20 cellular contexts compared by ENCODE assay signal in the genomic region with DNA sequence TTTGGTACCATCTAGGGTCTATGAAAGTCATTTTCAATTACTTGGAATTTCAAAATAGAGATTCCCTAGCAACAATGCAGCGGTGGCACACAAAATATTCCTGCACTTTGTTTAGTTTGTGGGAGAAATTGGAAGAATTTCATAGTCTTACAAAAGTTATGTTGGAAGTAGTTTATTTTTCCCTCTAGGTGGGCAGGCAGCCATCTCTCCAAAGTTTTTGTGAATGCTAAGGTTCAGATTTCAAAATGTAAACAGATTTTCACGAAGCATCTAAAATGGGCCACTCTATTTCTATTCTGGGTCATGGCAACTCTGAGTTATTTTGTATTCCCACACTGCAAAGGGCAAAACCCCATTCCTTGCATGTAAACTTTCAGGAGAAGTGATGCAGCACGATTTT. TPM values are rescaled to one million over a fixed set of nuclear protein-coding genes. Genes with fewer than 3 reads are reported as not detected.
"Had no signal": no experiment of that assay in that cellular context is flagged by ENCODE, and none has a peak within 500 bp of the region (broad histone marks: within the 10 kb centered on the region; RNA-seq: fewer than 3 reads in every experiment).

No MANE protein-coding gene starts in this region.

- H3K9me3 ChIP-seq: esophagus squamous epithelium, gastrocnemius medialis, heart right ventricle, ovary, upper lobe of left lung had no signal

- H3K27ac Mint-ChIP-seq: activated naive CD8-positive, alpha-beta T cell treated with anti-CD3 and anti-CD28 coated beads, Interleukin-2, amount 10 ng/mL, durations not matched to agents 7 days and 5 days; activated T-helper 1 cell treated with anti-CD3 and anti-CD28 coated beads, Interleukin-12 subunit alpha, Interleukin-12 subunit beta, Interleukin-2, Interleukin-4 antibody, amounts not matched to agents 30 ng/mL and 10 ng/mL and 1 ng/mL, durations not matched to agents 14 hours and 24 hours and 36 hours; stimulated activated naive CD8-positive, alpha-beta T cell treated with anti-CD3 and anti-CD28 coated beads, Interleukin-15, Interleukin-2, amounts not matched to agents 100 ng/mL and 50 ng/mL, for 24 hours; T-helper 2 cell treated with Interferon-gamma antibody and Interleukin-4, amounts not matched to agents 5 μg/mL and 100 μg/mL, for 36 hours had no signal

- H3K27me3 Mint-ChIP-seq: activated naive CD8-positive, alpha-beta T cell treated with anti-CD3 and anti-CD28 coated beads, Interleukin-2, amount 10 ng/mL, durations not matched to agents 7 days and 5 days had no signal

- H3K4me1 Mint-ChIP-seq: activated naive CD8-positive, alpha-beta T cell treated with anti-CD3 and anti-CD28 coated beads, Interleukin-2, amount 10 ng/mL, durations not matched to agents 7 days and 5 days; neural crest cell had no signal

- H3K4me3 Mint-ChIP-seq: activated naive CD8-positive, alpha-beta T cell treated with anti-CD3 and anti-CD28 coated beads, Interleukin-2, amount 10 ng/mL, durations not matched to agents 7 days and 5 days; activated T-helper 1 cell treated with anti-CD3 and anti-CD28 coated beads, Interleukin-12 subunit alpha, Interleukin-12 subunit beta, Interleukin-2, Interleukin-4 antibody, amounts not matched to agents 30 ng/mL and 10 ng/mL and 1 ng/mL, durations not matched to agents 14 hours and 24 hours and 36 hours; neural crest cell; stimulated activated naive CD8-positive, alpha-beta T cell treated with anti-CD3 and anti-CD28 coated beads, Interleukin-15, Interleukin-2, amounts not matched to agents 100 ng/mL and 50 ng/mL, for 24 hours; T-helper 2 cell treated with Interferon-gamma antibody and Interleukin-4, amounts not matched to agents 5 μg/mL and 100 μg/mL, for 36 hours had no signal

- DNase-seq: activated CD4-positive, alpha-beta T cell treated with anti-CD3 and anti-CD28 coated beads, Interleukin-2, amount 50 U/mL, for 1 hour; activated CD4-positive, CD25-positive, alpha-beta regulatory T cell; activated naive CD4-positive, alpha-beta T cell; activated naive CD8-positive, alpha-beta T cell treated with anti-CD3 and anti-CD28 coated beads, Interleukin-2, amount 10 ng/mL, durations not matched to agents 7 days and 5 days; esophagus squamous epithelium; gastrocnemius medialis; heart right ventricle; left colon; ovary had no signal

- H3K27ac ChIP-seq: gastrocnemius medialis, heart right ventricle, ovary, upper lobe of left lung had no signal

- H3K27me3 ChIP-seq: esophagus squamous epithelium, gastrocnemius medialis, heart right ventricle, ovary, upper lobe of left lung had no signal

- H3K9me3 Mint-ChIP-seq: activated naive CD8-positive, alpha-beta T cell treated with anti-CD3 and anti-CD28 coated beads, Interleukin-2, amount 10 ng/mL, durations not matched to agents 7 days and 5 days; activated T-helper 1 cell treated with anti-CD3 and anti-CD28 coated beads, Interleukin-12 subunit alpha, Interleukin-12 subunit beta, Interleukin-2, Interleukin-4 antibody, amounts not matched to agents 30 ng/mL and 10 ng/mL and 1 ng/mL, durations not matched to agents 14 hours and 24 hours and 36 hours; stimulated activated naive CD8-positive, alpha-beta T cell treated with anti-CD3 and anti-CD28 coated beads, Interleukin-15, Interleukin-2, amounts not matched to agents 100 ng/mL and 50 ng/mL, for 24 hours; T-helper 2 cell treated with Interferon-gamma antibody and Interleukin-4, amounts not matched to agents 5 μg/mL and 100 μg/mL, for 36 hours had no signal

- H3K4me1 ChIP-seq: gastrocnemius medialis, heart right ventricle, upper lobe of left lung had no signal

- ATAC-seq: gastrocnemius medialis, heart right ventricle, left colon, sciatic nerve had no signal

- H3K4me3 ChIP-seq: esophagus squamous epithelium, gastrocnemius medialis, heart right ventricle, ovary, upper lobe of left lung had no signal

- H3K36me3 ChIP-seq: esophagus squamous epithelium, gastrocnemius medialis, heart right ventricle, ovary, upper lobe of left lung had no signal

- H3K36me3 Mint-ChIP-seq: activated naive CD8-positive, alpha-beta T cell treated with anti-CD3 and anti-CD28 coated beads, Interleukin-2, amount 10 ng/mL, durations not matched to agents 7 days and 5 days had no signal

RNA-seq across cellular contexts. Expression of a gene that starts 8.0 kb away (rescaled TPM):
- total RNA-seq: activated CD8-positive, alpha-beta memory T cell treated with anti-CD3 and anti-CD28 coated beads for 36 hours; activated naive CD8-positive, alpha-beta T cell treated with anti-CD3 and anti-CD28 coated beads, Interleukin-2, amount 10 ng/mL, durations not matched to agents 7 days and 5 days; activated T-helper 1 cell treated with anti-CD3 and anti-CD28 coated beads, Interleukin-12 subunit alpha, Interleukin-12 subunit beta, Interleukin-2, Interleukin-4 antibody, amounts not matched to agents 30 ng/mL and 10 ng/mL and 1 ng/mL, durations not matched to agents 14 hours and 24 hours and 36 hours; cardiac septum; esophagus squamous epithelium; gastrocnemius medialis; heart right ventricle; left colon; lung microvascular endothelial cell; neural crest cell; pulmonary artery endothelial cell; sciatic nerve; temporal lobe; upper lobe of left lung had no signal
- polyA plus RNA-seq: heart right ventricle had no signal

RNA-seq across cellular contexts. Expression of a gene that starts 22.3 kb away (rescaled TPM):
- total RNA-seq: activated CD8-positive, alpha-beta memory T cell treated with anti-CD3 and anti-CD28 coated beads for 36 hours; activated naive CD8-positive, alpha-beta T cell treated with anti-CD3 and anti-CD28 coated beads, Interleukin-2, amount 10 ng/mL, durations not matched to agents 7 days and 5 days; activated T-helper 1 cell treated with anti-CD3 and anti-CD28 coated beads, Interleukin-12 subunit alpha, Interleukin-12 subunit beta, Interleukin-2, Interleukin-4 antibody, amounts not matched to agents 30 ng/mL and 10 ng/mL and 1 ng/mL, durations not matched to agents 14 hours and 24 hours and 36 hours; cardiac septum; gastrocnemius medialis; heart right ventricle; left colon; lung microvascular endothelial cell; neural crest cell; ovary; sciatic nerve had no signal
- polyA plus RNA-seq: ovary had no signal

RNA-seq across cellular contexts. Expression of a gene that starts 26.3 kb away (rescaled TPM):
- total RNA-seq: activated CD8-positive, alpha-beta memory T cell treated with anti-CD3 and anti-CD28 coated beads for 36 hours; activated naive CD8-positive, alpha-beta T cell treated with anti-CD3 and anti-CD28 coated beads, Interleukin-2, amount 10 ng/mL, durations not matched to agents 7 days and 5 days; activated T-helper 1 cell treated with anti-CD3 and anti-CD28 coated beads, Interleukin-12 subunit alpha, Interleukin-12 subunit beta, Interleukin-2, Interleukin-4 antibody, amounts not matched to agents 30 ng/mL and 10 ng/mL and 1 ng/mL, durations not matched to agents 14 hours and 24 hours and 36 hours; cardiac septum; esophagus squamous epithelium; gastrocnemius medialis; heart right ventricle; left colon; lung microvascular endothelial cell; neural crest cell; ovary; pulmonary artery endothelial cell; sciatic nerve; temporal lobe; upper lobe of left lung had no signal
- polyA plus RNA-seq: heart right ventricle, ovary had no signal

RNA-seq across cellular contexts. Expression of a gene that starts 43.4 kb away (rescaled TPM):
- total RNA-seq: activated CD8-positive, alpha-beta memory T cell treated with anti-CD3 and anti-CD28 coated beads for 36 hours; activated naive CD8-positive, alpha-beta T cell treated with anti-CD3 and anti-CD28 coated beads, Interleukin-2, amount 10 ng/mL, durations not matched to agents 7 days and 5 days; activated T-helper 1 cell treated with anti-CD3 and anti-CD28 coated beads, Interleukin-12 subunit alpha, Interleukin-12 subunit beta, Interleukin-2, Interleukin-4 antibody, amounts not matched to agents 30 ng/mL and 10 ng/mL and 1 ng/mL, durations not matched to agents 14 hours and 24 hours and 36 hours; cardiac septum; esophagus squamous epithelium; gastrocnemius medialis; heart right ventricle; left colon; lung microvascular endothelial cell; neural crest cell; ovary; pulmonary artery endothelial cell; sciatic nerve; temporal lobe; upper lobe of left lung had no signal
- polyA plus RNA-seq: heart right ventricle, ovary had no signal

RNA-seq across cellular contexts. Expression of a gene that starts 58.8 kb away (rescaled TPM):
- total RNA-seq: activated CD8-positive, alpha-beta memory T cell treated with anti-CD3 and anti-CD28 coated beads for 36 hours; activated naive CD8-positive, alpha-beta T cell treated with anti-CD3 and anti-CD28 coated beads, Interleukin-2, amount 10 ng/mL, durations not matched to agents 7 days and 5 days; activated T-helper 1 cell treated with anti-CD3 and anti-CD28 coated beads, Interleukin-12 subunit alpha, Interleukin-12 subunit beta, Interleukin-2, Interleukin-4 antibody, amounts not matched to agents 30 ng/mL and 10 ng/mL and 1 ng/mL, durations not matched to agents 14 hours and 24 hours and 36 hours; cardiac septum; esophagus squamous epithelium; gastrocnemius medialis; heart right ventricle; left colon; lung microvascular endothelial cell; neural crest cell; ovary; pulmonary artery endothelial cell; sciatic nerve; temporal lobe; upper lobe of left lung had no signal
- polyA plus RNA-seq: heart right ventricle, ovary had no signal
